ENCODE assay signal across 8 cellular contexts in genomic region chr7:30983042-30983913, GRCh38. TPM values are rescaled to one million over a fixed set of nuclear protein-coding genes. Genes with fewer than 3 reads are reported as not detected.
DNase-seq lines count a peak whose midpoint lies in the region; ATAC-seq and TF ChIP-seq lines count a peak whose summit lies in the region.

No MANE protein-coding gene starts in this region.

- no peaks in the 10 kb centered on the region for H3K36me3 Mint-ChIP-seq in WTC11

- H3K4me1 Mint-ChIP-seq in WTC11: peaks cover 53% of the 10 kb centered on the region

- H3K4me3 ChIP-seq in AG10803 (ENCODE audit: low read length) (no peak overlapping the region), cardiac fibroblast (replicated peaks in 1 of 2; ENCODE audit: low read depth in 2 of 2, low read length in 2 of 2) (no peak overlapping the region)

- peaks cover 7% of the 10 kb centered on the region for H3K27me3 Mint-ChIP-seq in WTC11 (ENCODE audit: low read depth)

- H3K9me3 Mint-ChIP-seq in WTC11: no peaks in the 10 kb centered on the region

- ATAC-seq in GM18867 (IDR thresholded peaks at IDR 0.05; ENCODE audit: unreplicated experiment): peak; percentile 88
- peak; percentile 73 for ATAC-seq in HG03095 (IDR thresholded peaks at IDR 0.05; ENCODE audit: unreplicated experiment)
- peak; percentile 62 for ATAC-seq in WTC11

- DNase-seq in AG10803 (ENCODE audit: low read depth) (peak; percentile 68), NCI-H2171 (lab: John Stamatoyannopoulos, UW) (peak; percentile 56), WTC11 (ENCODE audit: low spot score) (peak; percentile 97), cardiac fibroblast (ENCODE audit: low read depth in 2 of 2) (peak; percentile 79 to 86), kidney glomerular epithelial cell (lab: John Stamatoyannopoulos, UW) (peak; percentile 60)
- DNase-seq in stimulated activated CD4-positive, alpha-beta T cell treated with anti-CD3 and anti-CD28 coated beads, Interleukin-2, amount 100 ng/mL, for 4 hours (ENCODE audit: low read depth): peak; percentile 48

- POLR2A ChIA-PET in WTC11 (lab: Charles Lee): interaction anchor here (0.8 to 2.0 kb wide), 6 partner anchors 45 to 139 kb away, joined by 3 to 21 read pairs (median 4); no protein-coding TSS in a partner anchor

- H3K27ac Mint-ChIP-seq in WTC11: no peak overlapping the region

- H3K4me3 Mint-ChIP-seq in WTC11: peak overlapping the region; percentile 67

- peak; percentile 89 for TF ChIP-seq CTCF in AG10803 (conservative IDR thresholded peaks at IDR 0.05; ENCODE audit: low read length)
- TF ChIP-seq CTCF in WTC11 (IDR thresholded peaks at IDR 0.05): peak; percentile 90
- peak; percentile 95 for TF ChIP-seq CTCF in cardiac fibroblast (IDR thresholded peaks at IDR 0.05; ENCODE audit: low read depth, low read length)

- CTCF ChIA-PET in WTC11 (lab: Charles Lee): interaction anchor here (0.6 to 12.5 kb wide), 69 partner anchors 10 to 553 kb away, joined by 3 to 882 read pairs (median 7); partner anchors contain the start of genes ADCYAP1R1 and MINDY4

TF ChIP-seq in WTC11, 78 proteins besides CTCF, POLR2A, EP300 and RAD21:
- TF ChIP-seq ATF1 (CRISPR knock-in tag; IDR thresholded peaks at IDR 0.05) (no peak), ZNF263 (CRISPR knock-in tag; IDR thresholded peaks at IDR 0.05; ENCODE audit: low read depth) (no peak), ZNF232 (CRISPR knock-in tag; IDR thresholded peaks at IDR 0.05) (peak; percentile 40; the same call in 1 of the 2 replicates), ATF2 (CRISPR knock-in tag; IDR thresholded peaks at IDR 0.05; ENCODE audit: borderline replicate concordance, low read depth) (no peak), ARID4B (CRISPR knock-in tag; IDR thresholded peaks at IDR 0.05; ENCODE audit: borderline replicate concordance) (no peak), E2F5 (CRISPR knock-in tag; IDR thresholded peaks at IDR 0.05) (no peak), SOX15 (CRISPR knock-in tag; IDR thresholded peaks at IDR 0.05) (peak; percentile 67; the same call in 1 of the 2 replicates), HMGXB4 (CRISPR knock-in tag; IDR thresholded peaks at IDR 0.05) (peak; percentile 58; the same call in 1 of the 2 replicates), FOXP4 (CRISPR knock-in tag; IDR thresholded peaks at IDR 0.05) (0 out of 2 replicates have a peak, but pooled peaks have one; percentile 37), E2F1 (CRISPR knock-in tag; IDR thresholded peaks at IDR 0.05) (no peak)

RNA-seq across cellular contexts. Expression of gene GHRHR, which starts 19.5 kb away (rescaled TPM):
- 4.0 to 6.6 TPM (median 5.0 TPM) in 3 replicates for total RNA-seq in WTC11 (2021)
